In genomic region chr5:1521671-1522600, GRCh38 we compare ENCODE assay signal across 8 cellular contexts. TPM values are rescaled to one million over a fixed set of nuclear protein-coding genes. Genes with fewer than 3 reads are reported as not detected.
DNase-seq lines count a peak whose midpoint lies in the region; ATAC-seq and TF ChIP-seq lines count a peak whose summit lies in the region.

No MANE protein-coding gene starts in this region.

- peak overlapping the region; percentile 42 to 52 for H3K9ac ChIP-seq in stomach smooth muscle (ENCODE audit: low read length in 2 of 2)

- ATAC-seq in GM21526 (IDR thresholded peaks at IDR 0.05; ENCODE audit: low FRiP score, unreplicated experiment) (no peak), GM21723 (IDR thresholded peaks at IDR 0.05; ENCODE audit: unreplicated experiment) (no peak)

- H3K4me3 ChIP-seq in ascending aorta (peak overlapping the region; percentile 82 to 88), stomach smooth muscle (ENCODE audit: low read length in 2 of 2) (peak overlapping the region in 1 of 2 donors; percentile 81)

- H3K36me3 ChIP-seq in ascending aorta (peaks cover 4 to 12% of the 10 kb centered on the region in 2 donors), stomach smooth muscle (ENCODE audit: control insufficient read depth in 2 of 2, insufficient read depth in 2 of 2, low read length in 2 of 2) (peaks cover 0 to 13% of the 10 kb centered on the region in 2 donors)

- H3K27me3 ChIP-seq in ascending aorta (no peaks in the 10 kb centered on the region), stomach smooth muscle (ENCODE audit: control insufficient read depth in 1 of 2, insufficient read depth in 2 of 2, low read length in 2 of 2) (no peaks in the 10 kb centered on the region)

- H3K27ac ChIP-seq in ascending aorta, result no peak overlapping the region
- no peak overlapping the region for H3K27ac ChIP-seq in stomach smooth muscle (ENCODE audit: low read length)

- H3K4me1 ChIP-seq in ascending aorta, result peaks cover 0 to 20% of the 10 kb centered on the region in 2 donors
- H3K4me1 ChIP-seq in stomach smooth muscle (ENCODE audit: control insufficient read depth, insufficient read depth, low read length), result peaks cover 23% of the 10 kb centered on the region

- H3K9me3 ChIP-seq in ascending aorta (no peaks in the 10 kb centered on the region), stomach smooth muscle (ENCODE audit: control insufficient read depth in 2 of 2, low read length in 2 of 2) (no peaks in the 10 kb centered on the region)

- DNase-seq in EL, result peak; percentile 88
- DNase-seq in LHCN-M2 (ENCODE audit: low read depth), result peak; percentile 66
- peak in 1 of 2 donors; percentile 67 for DNase-seq in ascending aorta (ENCODE audit: low spot score in 2 of 2)
- DNase-seq in islet precursor cell, result peak; percentile 87
- no peak for DNase-seq in NOMO-1 treated with dmso at 0.1 percent for 144 hours (lab: John Stamatoyannopoulos, UW; ENCODE audit: unreplicated experiment)

- TF ChIP-seq CTCF in ascending aorta (IDR thresholded peaks at IDR 0.05), result no peak

- intact Hi-C loops in ascending aorta (cut with DNase I), result loop anchor here (2.0 to 5.0 kb wide), 4 partner anchors 21 to 175 kb away; partner anchors contain the start of gene CLPTM1L

RNA-seq across cellular contexts. Expression of gene LPCAT1, which starts 1.8 kb away (rescaled TPM):
- total RNA-seq in LHCN-M2 (2014; rRNA removed) (24.8 and 30.8 TPM in 2 replicates), ascending aorta (86.2 TPM)
- polyA plus RNA-seq in LHCN-M2 (2012), result 6.3 TPM
